7 cellular contexts compared by ENCODE assay signal in the genomic region with DNA sequence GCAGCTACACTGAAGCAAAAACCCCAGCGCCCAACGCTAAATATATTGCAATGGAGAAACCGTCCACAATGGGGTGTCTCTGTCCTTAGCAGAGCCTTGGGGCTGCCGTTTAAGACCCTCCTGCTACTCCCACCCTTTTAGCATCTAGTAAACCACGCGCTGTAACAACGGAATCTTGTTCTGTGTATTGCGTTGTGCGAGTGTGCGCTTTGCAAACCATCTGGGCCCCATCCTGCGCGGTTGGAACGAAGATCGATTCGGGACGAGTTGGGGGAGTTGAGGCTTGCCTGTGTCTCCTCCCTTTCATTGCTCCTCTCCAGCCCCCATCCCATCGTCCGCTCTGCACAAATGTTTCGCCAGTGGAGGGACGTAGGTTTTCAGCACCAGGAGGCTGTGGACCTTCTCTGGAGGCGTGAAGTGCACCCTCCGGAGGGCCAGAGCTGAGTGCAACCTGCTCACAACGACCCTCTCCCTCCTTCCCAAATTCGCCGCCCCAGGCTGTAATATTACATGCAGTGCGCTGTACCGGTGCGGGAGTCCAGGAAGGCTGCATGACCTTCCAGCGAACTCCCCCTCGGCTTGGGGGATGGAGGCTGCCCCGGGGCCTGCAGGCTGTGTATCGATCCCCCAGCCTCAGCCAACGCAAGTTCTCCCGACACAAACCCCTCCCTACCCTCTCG. TPM values are rescaled to one million over a fixed set of nuclear protein-coding genes. Genes with fewer than 3 reads are reported as not detected.
DNase-seq lines count a peak whose midpoint lies in the region; ATAC-seq, FAIRE-seq and TF ChIP-seq lines count a peak whose summit lies in the region.

No MANE protein-coding gene starts in this region.

- H3K36me3 ChIP-seq in suprapubic skin: no peaks in the 10 kb centered on the region

- no peak for ATAC-seq in GM21576 (IDR thresholded peaks at IDR 0.05; ENCODE audit: unreplicated experiment)

- TF ChIP-seq CTCF in epithelial cell of proximal tubule (conservative IDR thresholded peaks at IDR 0.05; ENCODE audit: low read depth, low read length): no peak
- no peak for TF ChIP-seq CTCF in suprapubic skin (IDR thresholded peaks at IDR 0.05)

- H3K4me1 ChIP-seq in suprapubic skin: peaks cover 43% of the 10 kb centered on the region

- DNase-seq in GM12892 (ENCODE audit: insufficient read length): peak; percentile 31
- DNase-seq in NCI-H446 treated with DMSO at 0.1 percent for 48 hours (lab: John Stamatoyannopoulos, UW): peak; percentile 28
- peak; percentile 18 for DNase-seq in activated CD8-positive, alpha-beta memory T cell treated with anti-CD3 and anti-CD28 coated beads, Interleukin-2, amount 50 U/mL, for 24 hours (ENCODE audit: extremely low read depth)
- no peak for DNase-seq in epithelial cell of proximal tubule (ENCODE audit: low read depth)
- peak; percentile 49 for DNase-seq in myocyte (ENCODE audit: low read depth)
- peak; percentile 68 to 80 for DNase-seq in suprapubic skin (ENCODE audit: low spot score in 2 of 2)

- TF ChIP-seq POLR2A in GM12892 (IDR thresholded peaks at IDR 0.05; ENCODE audit: low read depth, low read length): no peak
- TF ChIP-seq POLR2A in suprapubic skin (IDR thresholded peaks at IDR 0.05): no peak

- no peaks in the 10 kb centered on the region for H3K9me3 ChIP-seq in suprapubic skin

- WGBS in suprapubic skin: under 1% methylated on average over 30 of the region's 35 CpGs

- H3K27ac ChIP-seq in suprapubic skin: peak overlapping the region; percentile 9

- peak; percentile 78 for FAIRE-seq in GM12892 (lab: Jason Lieb, UNC)

- H3K27me3 ChIP-seq in suprapubic skin: no peaks in the 10 kb centered on the region

- peak overlapping the region; percentile 63 for H3K4me3 ChIP-seq in epithelial cell of proximal tubule (ENCODE audit: low read depth, low read length)
- H3K4me3 ChIP-seq in suprapubic skin: peak overlapping the region; percentile 69

- TF ChIP-seq EP300 in suprapubic skin (IDR thresholded peaks at IDR 0.05): no peak

RNA-seq across cellular contexts. Expression of a gene that starts 1.6 kb away (rescaled TPM):
- polyA plus RNA-seq in GM12892 (2012; ENCODE audit: missing spikeins): 30.5 TPM
- total RNA-seq in epithelial cell of proximal tubule (27.2 and 42.1 TPM in 2 replicates), myocyte (19.3 and 25.0 TPM in 2 replicates), suprapubic skin (100 to 1,000 TPM in 1 of 4 donors, 10 to 100 TPM in 3; 61.8 to 150 (median 80.1) TPM)
- 12.7 TPM for polyA plus RNA-seq in myocyte (2012)

RNA-seq across cellular contexts. Expression of a gene that starts 33.3 kb away (rescaled TPM):
- polyA plus RNA-seq in GM12892 (2012; ENCODE audit: missing spikeins): 748 TPM
- total RNA-seq in epithelial cell of proximal tubule (82.7 and 86.8 TPM in 2 replicates), myocyte (41.3 and 45.2 TPM in 2 replicates), suprapubic skin (10 to 100 TPM; 26.6 to 70.0 (median 49.7) TPM)
- 264 TPM for polyA plus RNA-seq in myocyte (2012)
